13 cellular contexts compared by ENCODE assay signal in the genomic region with DNA sequence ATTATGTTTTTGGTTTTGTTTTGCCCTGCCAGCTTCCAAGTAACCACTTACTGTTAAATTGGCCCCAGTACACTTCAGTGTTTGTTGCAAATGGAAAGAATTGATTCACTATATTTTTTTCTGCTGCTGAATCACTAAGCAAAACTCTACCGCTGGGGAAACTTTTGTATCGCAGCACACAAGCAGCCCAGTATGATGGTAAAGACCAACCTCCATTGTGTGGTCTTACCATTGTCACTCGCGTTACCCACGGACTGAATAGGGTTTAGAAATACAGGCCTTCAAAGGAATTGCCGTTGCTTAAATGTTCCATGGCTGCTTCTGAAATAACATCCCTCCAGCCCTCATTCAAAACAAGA. TPM values are rescaled to one million over a fixed set of nuclear protein-coding genes. Genes with fewer than 3 reads are reported as not detected.
DNase-seq lines count a peak whose midpoint lies in the region; ATAC-seq and TF ChIP-seq lines count a peak whose summit lies in the region.
"Had no signal": no experiment of that assay in that cellular context is flagged by ENCODE, and none has a peak within 500 bp of the region (broad histone marks: within the 10 kb centered on the region; RNA-seq: fewer than 3 reads in every experiment).

No MANE protein-coding gene starts in this region.

- H3K4me3 ChIP-seq in SJSA1 (no peak overlapping the region), ectodermal cell (ENCODE audit: insufficient read depth, low read depth, low read length) (no peak overlapping the region), ascending aorta (no peak overlapping the region)
- H3K4me3 ChIP-seq: upper lobe of right lung had no signal

- intact Hi-C loops in sciatic nerve (cut with DNase I) (loop anchor here (10.0 kb wide), 1 partner anchor 124 kb away; no protein-coding TSS in a partner anchor), ascending aorta (cut with DNase I) (no loop called here)

- H3K27me3 ChIP-seq in SJSA1 (replicated peaks) = no peaks in the 10 kb centered on the region
- no peaks in the 10 kb centered on the region for H3K27me3 ChIP-seq in ectodermal cell (ENCODE audit: control insufficient read depth, insufficient read depth, low read length, poor library complexity, severe bottlenecking)
- H3K27me3 ChIP-seq in ascending aorta = no peaks in the 10 kb centered on the region
- H3K27me3 ChIP-seq: upper lobe of right lung had no signal

- no peak for TF ChIP-seq CTCF in ascending aorta (IDR thresholded peaks at IDR 0.05)

- peak; percentile 80 for ATAC-seq in sciatic nerve
- ATAC-seq in HG03159 (IDR thresholded peaks at IDR 0.05; ENCODE audit: unreplicated experiment) = no peak
- ATAC-seq: upper lobe of right lung had no signal

- DNase-seq in NK-92 treated with Interleukin-12 subunit alpha and Interleukin-12 subunit beta, amount 100 ng/mL, for 24 hours (lab: John Stamatoyannopoulos, UW) = peak; percentile 25
- DNase-seq in NK-92 (lab: John Stamatoyannopoulos, UW; ENCODE audit: unreplicated experiment) (no peak), SJSA1 (ENCODE audit: low read depth in 1 of 2, low spot score in 2 of 2) (no peak), sciatic nerve (ENCODE audit: low spot score) (no peak), DMS79 (lab: John Stamatoyannopoulos, UW) (no peak), ascending aorta (ENCODE audit: low spot score in 2 of 2) (no peak)
- DNase-seq: HFFc6, NCI-H1105, NCI-H524, T-helper 9 cell, upper lobe of right lung had no signal

- peak overlapping the region; percentile 22; the same call in 1 of the 2 replicates for H3K27ac ChIP-seq in SJSA1
- peak overlapping the region; percentile 12 for H3K27ac ChIP-seq in ectodermal cell (ENCODE audit: insufficient read depth, low read depth, low read length, poor library complexity, severe bottlenecking)
- H3K27ac ChIP-seq in ascending aorta = peak overlapping the region in 1 of 2 donors; percentile 31
- H3K27ac ChIP-seq: upper lobe of right lung had no signal

- H3K4me1 ChIP-seq in SJSA1 (replicated peaks) (peaks cover 29% of the 10 kb centered on the region), ectodermal cell (ENCODE audit: control insufficient read depth, insufficient read depth, low read length) (peaks cover 6% of the 10 kb centered on the region), ascending aorta (no peaks in the 10 kb centered on the region)
- H3K4me1 ChIP-seq: upper lobe of right lung had no signal

- 18 to 27% methylated on average over 5 to 6 of the region's 6 CpGs for WGBS in ectodermal cell, 2 experiments

- H3K9me3 ChIP-seq in SJSA1 (replicated peaks) (no peaks in the 10 kb centered on the region), ectodermal cell (ENCODE audit: control insufficient read depth, low read length) (no peaks in the 10 kb centered on the region), ascending aorta (no peaks in the 10 kb centered on the region)
- H3K9me3 ChIP-seq: upper lobe of right lung had no signal

- H3K36me3 ChIP-seq in SJSA1 = peaks cover 36% of the 10 kb centered on the region
- H3K36me3 ChIP-seq in ectodermal cell (ENCODE audit: control insufficient read depth, insufficient read depth, low read length) = no peaks in the 10 kb centered on the region
- no peaks in the 10 kb centered on the region for H3K36me3 ChIP-seq in ascending aorta
- H3K36me3 ChIP-seq: upper lobe of right lung had no signal

RNA-seq across cellular contexts. Expression of a gene that starts 7.9 kb away (rescaled TPM):
- total RNA-seq in SJSA1 (2014; rRNA removed; shearing (Covaris generic)) = 12.4 and 14.8 TPM in 2 replicates
- 13.8 TPM for polyA plus RNA-seq in ectodermal cell (2013, experiment 1 of 4)
- 13.0 TPM for polyA plus RNA-seq in ectodermal cell (2013, experiment 2 of 4)
- 13.7 TPM for polyA plus RNA-seq in ectodermal cell (2013, experiment 3 of 4)
- polyA plus RNA-seq in ectodermal cell (2013, experiment 4 of 4) = 14.8 TPM
- total RNA-seq in sciatic nerve (49.8 TPM), ascending aorta (38.2 TPM)
